1 cellular context compared by ENCODE assay signal in genomic region chr17:69048634-69049033, GRCh38.
TF ChIP-seq lines count a peak whose summit lies in the region.

No MANE protein-coding gene starts in this region.

TF ChIP-seq in K562, 482 proteins besides CTCF, POLR2A, EP300 and RAD21 (continues in another document):
- TF ChIP-seq PTTG1 (tag; IDR thresholded peaks at IDR 0.05; ENCODE audit: low read depth) (0 out of 2 replicates have a peak, but pooled peaks have one; percentile 9), MAFF (IDR thresholded peaks at IDR 0.05; ENCODE audit: low read length) (no peak), ZFP30 (CRISPR knock-in tag; IDR thresholded peaks at IDR 0.05; ENCODE audit: borderline replicate concordance) (no peak), ZNF407 (IDR thresholded peaks at IDR 0.05; ENCODE audit: low read depth) (no peak), C11orf30 (IDR thresholded peaks at IDR 0.05; ENCODE audit: low read depth) (no peak), PTRF (tag; IDR thresholded peaks at IDR 0.05) (0 out of 2 replicates have a peak, but pooled peaks have one; percentile 41), ELK3 (CRISPR knock-in tag; IDR thresholded peaks at IDR 0.05) (no peak), CHAMP1 (IDR thresholded peaks at IDR 0.05) (no peak), ZBTB9 (CRISPR knock-in tag; IDR thresholded peaks at IDR 0.05) (0 out of 2 replicates have a peak, but pooled peaks have one; percentile 24), HDGF (IDR thresholded peaks at IDR 0.05) (no peak), SMC3 (conservative IDR thresholded peaks at IDR 0.05; ENCODE audit: insufficient read depth, low read depth, low read length) (no peak), DEAF1 (CRISPR knock-in tag; IDR thresholded peaks at IDR 0.05) (no peak), ADNP (tag; IDR thresholded peaks at IDR 0.05) (no peak), ZBTB49 (CRISPR knock-in tag; IDR thresholded peaks at IDR 0.05; ENCODE audit: borderline replicate concordance) (no peak), MGA (IDR thresholded peaks at IDR 0.05) (no peak)
